31 cellular contexts compared by ENCODE assay signal in genomic region chr11:27187075-27187847, GRCh38.
DNase-seq lines count a peak whose midpoint lies in the region; ATAC-seq, FAIRE-seq and TF ChIP-seq lines count a peak whose summit lies in the region.
"Had no signal": no experiment of that assay in that cellular context is flagged by ENCODE, and none has a peak within 500 bp of the region (broad histone marks: within the 10 kb centered on the region; RNA-seq: fewer than 3 reads in every experiment).

No MANE protein-coding gene starts in this region.

- CTCF ChIA-PET in Panc1 (lab: Charles Lee), result interaction anchor here (1.3 kb wide), 1 partner anchor 109 kb away, joined by 4 read pairs; no protein-coding TSS in a partner anchor
- CTCF ChIA-PET in endothelial cell of umbilical vein (lab: Charles Lee), result interaction anchor here (3.1 to 6.0 kb wide), 3 partner anchors 110 to 310 kb away, joined by 21 to 367 read pairs (median 253); no protein-coding TSS in a partner anchor

- no peak overlapping the region for H3K4me3 ChIP-seq in Panc1 (ENCODE audit: low read depth in 2 of 2, low read length in 2 of 2)
- no peak overlapping the region for H3K4me3 ChIP-seq in endothelial cell of umbilical vein (replicated peaks in 1 of 3; ENCODE audit: insufficient read depth in 1 of 3, low read depth in 1 of 3, low read length in 3 of 3)
- peak overlapping the region; percentile 29 to 47 for H3K4me3 ChIP-seq in mucosa of rectum (ENCODE audit: low read length in 2 of 2)
- no peak overlapping the region for H3K4me3 ChIP-seq in transverse colon
- H3K4me3 ChIP-seq: ascending aorta, esophagus squamous epithelium, HAP-1, lower lobe of right lung, right atrium auricular region, testis, vagina had no signal

- H3K9ac ChIP-seq in endothelial cell of umbilical vein (replicated peaks; ENCODE audit: extremely low read depth, insufficient read depth, low read length) (no peak overlapping the region), mucosa of rectum (ENCODE audit: low read depth in 1 of 2, low read length in 2 of 2) (peak overlapping the region; percentile 18 to 59)

- ATAC-seq in Panc1 (no peak), GM21526 (IDR thresholded peaks at IDR 0.05; ENCODE audit: low FRiP score, unreplicated experiment) (no peak)
- ATAC-seq: foreskin keratinocyte, lower lobe of right lung had no signal

- DNase-seq in Panc1 (ENCODE audit: low read depth, low spot score) (no peak), endothelial cell of umbilical vein (ENCODE audit: low read depth, low spot score) (no peak), transverse colon (no peak), SK-N-DZ (ENCODE audit: low spot score) (no peak), NCI-H2107 (lab: John Stamatoyannopoulos, UW) (no peak)
- DNase-seq: activated CD4-positive, alpha-beta T cell treated with anti-CD3 and anti-CD28 coated beads, Interleukin-2, amount 10 ng/mL, durations not matched to agents 24 days and 14 days; activated gamma-delta T cell; activated naive CD8-positive, alpha-beta T cell treated with anti-CD3 and anti-CD28 coated beads for 36 hours; activated T-cell treated with anti-CD3 and anti-CD28 coated beads, Interleukin-2, amount 50 U/mL, for 1 hour; BE2C; caudate nucleus; CD8-positive, alpha-beta memory T cell; cortex of kidney; DMS153; esophagus squamous epithelium; foreskin keratinocyte; head of caudate nucleus; kidney; lower lobe of right lung; NCI-H1048; NCI-H446 treated with DMSO at 0.1 percent for 48 hours; NCI-H82; stimulated activated CD4-positive, alpha-beta T cell treated with anti-CD3 and anti-CD28 coated beads, Interleukin-1b, Interleukin-23, amount 100 ng/mL, for 48 hours; testis had no signal

- no peaks in the 10 kb centered on the region for H4K20me1 ChIP-seq in endothelial cell of umbilical vein (replicated peaks; ENCODE audit: control insufficient read depth, extremely low read depth, insufficient read depth, low read length)

- no peak overlapping the region for H3K4me2 ChIP-seq in endothelial cell of umbilical vein (ENCODE audit: insufficient read depth, low read length)

- POLR2A ChIA-PET in Panc1 (lab: Charles Lee) (no interaction called here), endothelial cell of umbilical vein (lab: Charles Lee) (no interaction called here)

- no peaks in the 10 kb centered on the region for H3K9me1 ChIP-seq in endothelial cell of umbilical vein (replicated peaks; ENCODE audit: control insufficient read depth, extremely low read depth, insufficient read depth, low read length)

- no peak for FAIRE-seq in endothelial cell of umbilical vein (lab: Jason Lieb, UNC)
- FAIRE-seq: GM12892 had no signal

- H3K79me2 ChIP-seq in endothelial cell of umbilical vein (ENCODE audit: control insufficient read depth, insufficient read depth, low read length), result no peaks in the 10 kb centered on the region

- H2AFZ ChIP-seq in endothelial cell of umbilical vein (ENCODE audit: low read depth, low read length), result no peak overlapping the region

- H3K27ac ChIP-seq in Panc1 (ENCODE audit: low read length), result peak overlapping the region; percentile 75
- no peak overlapping the region for H3K27ac ChIP-seq in endothelial cell of umbilical vein (ENCODE audit: insufficient read depth, low read depth, low read length)
- H3K27ac ChIP-seq in mucosa of rectum (ENCODE audit: low read depth in 2 of 2, low read length in 2 of 2), result peak overlapping the region; percentile 83 to 88
- peak overlapping the region; percentile 78 to 82 (median 80) for H3K27ac ChIP-seq in transverse colon
- H3K27ac ChIP-seq: ascending aorta, esophagus squamous epithelium, foreskin keratinocyte, lower lobe of right lung, right atrium auricular region, vagina had no signal

- H3K4me1 ChIP-seq in Panc1 (ENCODE audit: control insufficient read depth, insufficient read depth, low read length) (peaks cover 4% of the 10 kb centered on the region), endothelial cell of umbilical vein (ENCODE audit: control insufficient read depth, extremely low read depth, insufficient read depth, low read length) (no peaks in the 10 kb centered on the region), mucosa of rectum (ENCODE audit: control insufficient read depth in 2 of 2, insufficient read depth in 2 of 2, low read length in 2 of 2) (peaks cover 13 to 28% of the 10 kb centered on the region in 2 donors), transverse colon (peaks cover 0 to 46% (median 28%) of the 10 kb centered on the region in 4 donors)
- H3K4me1 ChIP-seq: ascending aorta, BE2C, foreskin keratinocyte, HAP-1, right atrium auricular region, vagina had no signal

- TF ChIP-seq CTCF in Panc1 (IDR thresholded peaks at IDR 0.05) (no peak), endothelial cell of umbilical vein (IDR thresholded peaks at IDR 0.05; ENCODE audit: extremely low read depth in 1 of 2, insufficient read depth in 1 of 2, low read depth in 1 of 2, low read length in 2 of 2) (no peak), transverse colon (IDR thresholded peaks at IDR 0.05) (no peak)

- in situ Hi-C loops in Panc1 (cut with HindIII; ENCODE audit: low pct_unique_long_range_greater_than_20kb, low sequenced_read_pairs) (no loop called here), transverse colon (cut with MboI; ENCODE audit: low pct_ligation_motif_present in 1 of 4, low pct_unique_long_range_greater_than_20kb in 1 of 4, low sequenced_read_pairs in 3 of 4) (loop anchor here in 3 of 4 donors (5.0 to 10.0 kb wide), 4 partner anchors 108 to 298 kb away; no protein-coding TSS in a partner anchor)

- dilution Hi-C loops in endothelial cell of umbilical vein (cut with MboI; ENCODE audit: extremely low pct_ligation_motif_present, low sequenced_read_pairs), result loop anchor here (25.0 kb wide), 1 partner anchor 300 kb away; no protein-coding TSS in a partner anchor

- peaks cover 6% of the 10 kb centered on the region; the same call in 1 of the 2 replicates for H3K9me3 ChIP-seq in Panc1 (ENCODE audit: control insufficient read depth, insufficient read depth, low read depth, low read length)
- no peaks in the 10 kb centered on the region for H3K9me3 ChIP-seq in endothelial cell of umbilical vein (replicated peaks; ENCODE audit: control insufficient read depth, insufficient read depth, low read length)
- no peaks in the 10 kb centered on the region for H3K9me3 ChIP-seq in mucosa of rectum (ENCODE audit: control insufficient read depth in 2 of 2, low read length in 2 of 2)
- no peaks in the 10 kb centered on the region for H3K9me3 ChIP-seq in transverse colon
- H3K9me3 ChIP-seq: ascending aorta, BE2C, esophagus squamous epithelium, HAP-1, lower lobe of right lung, right atrium auricular region, testis, vagina had no signal

- TF ChIP-seq EP300 in transverse colon (IDR thresholded peaks at IDR 0.05; ENCODE audit: low read depth), result no peak

- 52 to 69% methylated on average over 2 to 4 of the region's 4 CpGs for WGBS in transverse colon (ENCODE audit: low coverage in 1 of 2), 2 donors

- no peak for TF ChIP-seq POLR2A in endothelial cell of umbilical vein (IDR thresholded peaks at IDR 0.05; ENCODE audit: low read depth, low read length)
- no peak for TF ChIP-seq POLR2A in transverse colon (IDR thresholded peaks at IDR 0.05)

- H3K36me3 ChIP-seq in Panc1 (ENCODE audit: control insufficient read depth, insufficient read depth, low read length), result no peaks in the 10 kb centered on the region
- no peaks in the 10 kb centered on the region for H3K36me3 ChIP-seq in endothelial cell of umbilical vein (ENCODE audit: control insufficient read depth in 2 of 2, extremely low read depth in 1 of 2, insufficient read depth in 2 of 2, low read length in 2 of 2)
- H3K36me3 ChIP-seq in mucosa of rectum (ENCODE audit: control insufficient read depth in 2 of 2, insufficient read depth in 2 of 2, low read length in 2 of 2), result no peaks in the 10 kb centered on the region
- H3K36me3 ChIP-seq in transverse colon, result no peaks in the 10 kb centered on the region
- H3K36me3 ChIP-seq: ascending aorta, BE2C, esophagus squamous epithelium, HAP-1, lower lobe of right lung, right atrium auricular region, vagina had no signal

- no TSS peak for BruUV-seq in Panc1 (replicated peaks; lab: Mats Ljungman, UMichigan)
- BruUV-seq in endothelial cell of umbilical vein (replicated peaks; lab: Mats Ljungman, UMichigan), result no TSS peak

- intact Hi-C loops in Panc1 (cut with micrococcal nuclease; ENCODE audit: unreplicated experiment), result loop anchor here (10.0 kb wide), 1 partner anchor 178 kb away; the partner anchor contains the start of gene CCDC34
- intact Hi-C loops in endothelial cell of umbilical vein (cut with micrococcal nuclease), result no loop called here
- intact Hi-C loops in transverse colon (cut with DNase I; ENCODE audit: low total_unique reads), result loop anchor here (5.0 kb wide), 1 partner anchor 300 kb away; no protein-coding TSS in a partner anchor

- H3K27me3 ChIP-seq in Panc1 (ENCODE audit: control insufficient read depth, insufficient read depth, low read length) (no peaks in the 10 kb centered on the region), endothelial cell of umbilical vein (ENCODE audit: control insufficient read depth in 2 of 2, insufficient read depth in 2 of 2, low read length in 2 of 2) (peaks cover 21 to 29% of the 10 kb centered on the region in 2 experiments), mucosa of rectum (ENCODE audit: control insufficient read depth in 2 of 2, insufficient read depth in 2 of 2, low read length in 2 of 2) (no peaks in the 10 kb centered on the region), transverse colon (no peaks in the 10 kb centered on the region)
- H3K27me3 ChIP-seq: ascending aorta, BE2C, esophagus squamous epithelium, foreskin keratinocyte, right atrium auricular region, testis, vagina had no signal

TF ChIP-seq in endothelial cell of umbilical vein, 7 proteins besides CTCF, POLR2A, EP300 and RAD21:
- TF ChIP-seq JUN (IDR thresholded peaks at IDR 0.05; ENCODE audit: borderline replicate concordance, insufficient read depth, insufficient read length, low read depth) (no peak), EZH2 (IDR thresholded peaks at IDR 0.05; ENCODE audit: borderline replicate concordance, low read depth, low read length, severe bottlenecking) (peak; percentile 46)

Comparison
In these comparisons a context has a peak if more than half of its experiments do, and no peak if none do; other contexts are left out.
1. H3K4me3 ChIP-seq: peak in mucosa of rectum (2 of 2); none in Panc1 (0 of 2), endothelial cell of umbilical vein (0 of 3) and transverse colon (0 of 4).